ENCODE assay signal across 8 cellular contexts in the genomic region with DNA sequence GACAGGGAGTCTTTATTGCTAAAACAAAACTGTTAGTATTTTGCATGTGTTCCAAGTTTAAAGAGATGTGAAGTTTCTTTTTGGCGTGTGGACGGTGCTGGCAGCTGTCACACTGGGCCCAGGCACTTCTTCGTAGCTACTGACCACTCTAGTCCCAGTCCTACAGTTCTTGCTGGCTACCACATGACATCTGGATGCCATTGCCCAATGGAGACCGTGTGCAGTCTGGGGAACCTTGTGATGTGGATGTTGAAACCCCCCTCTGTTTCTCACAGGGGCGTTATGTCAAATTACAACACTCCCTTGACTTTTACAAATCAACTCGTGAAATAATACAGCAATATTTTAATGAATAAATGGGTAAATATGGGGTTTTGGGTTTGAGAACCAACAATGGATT. TPM values are rescaled to one million over a fixed set of nuclear protein-coding genes. Genes with fewer than 3 reads are reported as not detected.
A peak's percentile ranks its signal among the peaks of the same experiment; 100 is the strongest.
DNase-seq lines count a peak whose midpoint lies in the region; ATAC-seq and TF ChIP-seq lines count a peak whose summit lies in the region.

No MANE protein-coding gene starts in this region.

- WGBS in heart left ventricle, 4 donors = 22 to 37% (median 25%) methylated on average over 6 of the region's 6 CpGs

- no peaks in the 10 kb centered on the region for H3K9me3 Mint-ChIP-seq in T-cell

- ATAC-seq in heart left ventricle = no peak
- no peak for ATAC-seq in Right ventricle myocardium inferior
- peak; percentile 9 for ATAC-seq in HG03039 (IDR thresholded peaks at IDR 0.05; ENCODE audit: unreplicated experiment)
- no peak for ATAC-seq in T-cell (replicated peaks in 1 of 4)
- ATAC-seq in left lobe of liver = no peak

- DNase-seq in heart left ventricle (peak in 1 of 5 donors; percentile 25), Right ventricle myocardium inferior (ENCODE audit: missing footprints) (no peak), T-cell (no peak), foreskin fibroblast (peak; percentile 63 to 78), left lobe of liver (ENCODE audit: low spot score) (no peak), HEK293T (ENCODE audit: extremely low spot score) (no peak)

- intact Hi-C loops in heart left ventricle (cut with DNase I) (loop anchor here (2.0 to 10.0 kb wide), 14 partner anchors 30 to 150 kb away; a partner anchor contains a TSS), Right ventricle myocardium inferior (cut with DNase I) (loop anchor here (2.0 to 10.0 kb wide), 5 partner anchors 35 to 150 kb away; no protein-coding TSS in a partner anchor)

- H3K9ac ChIP-seq in skeletal muscle tissue (ENCODE audit: low read depth in 1 of 3, low read length in 3 of 3) = peak overlapping the region; percentile 92 to 94 (median 94)

- no peaks in the 10 kb centered on the region for H3K27me3 ChIP-seq in heart left ventricle
- H3K27me3 ChIP-seq in skeletal muscle tissue (ENCODE audit: control insufficient read depth in 3 of 3, insufficient read depth in 3 of 3, low read length in 3 of 3) = no peaks in the 10 kb centered on the region

- peaks cover 3% of the 10 kb centered on the region for H3K36me3 Mint-ChIP-seq in T-cell

- H3K27ac Mint-ChIP-seq in T-cell = peak overlapping the region; percentile 94 to 95

- TF ChIP-seq POLR2A in heart left ventricle (IDR thresholded peaks at IDR 0.05) = no peak

- peak overlapping the region; percentile 89 to 97 (median 95) for H3K4me3 Mint-ChIP-seq in T-cell

- CTCF ChIA-PET in T-cell (lab: Charles Lee) = interaction anchor here in 1 of 2 donors (0.6 to 1.0 kb wide), 2 partner anchors 11 to 103 kb away, joined by 3 to 4 read pairs; no protein-coding TSS in a partner anchor
- CTCF ChIA-PET in HEK293T (lab: Yijun Ruan, JAX) = no interaction called here

- H3K9me3 ChIP-seq in heart left ventricle (no peaks in the 10 kb centered on the region), skeletal muscle tissue (ENCODE audit: control insufficient read depth in 3 of 3, low read length in 3 of 3) (no peaks in the 10 kb centered on the region)

- H3K4me3 ChIP-seq in heart left ventricle = peak overlapping the region in 10 of 12 donors; percentile 62 to 92 (median 74)
- peak overlapping the region; percentile 66 to 80 for H3K4me3 ChIP-seq in foreskin fibroblast (ENCODE audit: low read depth in 1 of 2, low read length in 2 of 2)
- H3K4me3 ChIP-seq in skeletal muscle tissue (ENCODE audit: low read length in 3 of 3) = peak overlapping the region; percentile 85 to 91 (median 90)

- TF ChIP-seq CTCF in heart left ventricle (IDR thresholded peaks at IDR 0.05) (no peak), foreskin fibroblast (IDR thresholded peaks at IDR 0.05; ENCODE audit: low read depth, low read length) (no peak)

- no peaks in the 10 kb centered on the region for H3K27me3 Mint-ChIP-seq in T-cell

- H3K4me1 ChIP-seq in heart left ventricle (peaks cover 0 to 30% (median 20%) of the 10 kb centered on the region in 12 donors), skeletal muscle tissue (ENCODE audit: control insufficient read depth in 3 of 3, insufficient read depth in 3 of 3, low read length in 3 of 3) (peaks cover 25 to 31% (median 26%) of the 10 kb centered on the region in 3 donors)

- peaks cover 32 to 42% (median 35%) of the 10 kb centered on the region in 3 donors for H3K4me1 Mint-ChIP-seq in T-cell

- H3K27ac ChIP-seq in heart left ventricle (peak overlapping the region in 9 of 12 donors; percentile 94 to 100 (median 99)), skeletal muscle tissue (ENCODE audit: low read depth, low read length) (peak overlapping the region; percentile 96)

- POLR2A ChIA-PET in T-cell (lab: Charles Lee) (interaction anchor here (0.5 to 1.6 kb wide), 7 partner anchors 25 to 742 kb away, joined by 3 to 6 read pairs (median 4); no protein-coding TSS in a partner anchor), HEK293T (lab: Yijun Ruan, JAX) (interaction anchor here (1.2 kb wide), 1 partner anchor 9 kb away, joined by 4 read pairs; no protein-coding TSS in a partner anchor)

- H3K36me3 ChIP-seq in heart left ventricle = no peaks in the 10 kb centered on the region
- H3K36me3 ChIP-seq in skeletal muscle tissue (ENCODE audit: control insufficient read depth in 3 of 3, insufficient read depth in 3 of 3, low read length in 3 of 3) = no peaks in the 10 kb centered on the region

TF ChIP-seq in HEK293T, 16 proteins besides CTCF, POLR2A, EP300 and RAD21:
- no peak for TF ChIP-seq CTBP1 (IDR thresholded peaks at IDR 0.05; ENCODE audit: borderline replicate concordance)
TF ChIP-seq in HEK293T: peak in this region for 0.

RNA-seq across cellular contexts. Expression of a gene that starts 1.1 kb away (rescaled TPM):
- total RNA-seq in heart left ventricle (10 to 100 TPM; 12.9 to 24.8 (median 14.4) TPM), Right ventricle myocardium inferior (18.7 TPM), T-cell (10 to 100 TPM in 3 of 5 donors, 1 to 10 TPM in 2; 9.2 to 12.8 (median 10.5) TPM), skeletal muscle tissue (17.2 TPM), left lobe of liver (3.2 TPM)
- polyA plus RNA-seq in heart left ventricle = 1 to 10 TPM; 3.5 to 7.3 TPM

Comparison
In these comparisons a context has a peak if more than half of its experiments do, and no peak if none do; other contexts are left out.
1. DNase-seq: peak in foreskin fibroblast (2 of 2); none in Right ventricle myocardium inferior (single experiment), T-cell (0 of 34), left lobe of liver (single experiment) and HEK293T (single experiment).
2. Peak in every context shown above with its lines, with median percentiles within 50 percentile points of each other: H3K4me3 ChIP-seq.